In genomic region chr4:8308856-8309771, GRCh38 we compare ENCODE assay signal across 16 cellular contexts. TPM values are rescaled to one million over a fixed set of nuclear protein-coding genes. Genes with fewer than 3 reads are reported as not detected.
A peak's percentile ranks its signal among the peaks of the same experiment; 100 is the strongest.
DNase-seq lines count a peak whose midpoint lies in the region; ATAC-seq and TF ChIP-seq lines count a peak whose summit lies in the region.
"Had no signal": no experiment of that assay in that cellular context is flagged by ENCODE, and none has a peak within 500 bp of the region (broad histone marks: within the 10 kb centered on the region; RNA-seq: fewer than 3 reads in every experiment).

No MANE protein-coding gene starts in this region.

- H3K27ac ChIP-seq in IMR-90 (ENCODE audit: insufficient read depth, low read length) (no peak overlapping the region), esophagus muscularis mucosa (replicated peaks in 1 of 4) (peak overlapping the region; percentile 18 to 54 (median 42)), left lung (no peak overlapping the region), testis (no peak overlapping the region)
- H3K27ac ChIP-seq: ascending aorta had no signal

- no peak overlapping the region for H3K4me2 ChIP-seq in IMR-90 (ENCODE audit: low read depth, low read length)

- TF ChIP-seq RAD21 in IMR-90 (IDR thresholded peaks at IDR 0.05; ENCODE audit: low read length) = no peak

- 0 out of 2 replicates have a peak, but pooled peaks cover 2% of the 10 kb centered on the region for H3K9me1 ChIP-seq in IMR-90 (ENCODE audit: insufficient read depth, low read length)

- H2AK9ac ChIP-seq in IMR-90 (replicated peaks; ENCODE audit: low read depth, low read length, poor library complexity) = peak overlapping the region; percentile 50

- H2AFZ ChIP-seq in IMR-90 (replicated peaks; ENCODE audit: low read length, poor library complexity) = peak overlapping the region; percentile 64

- H3K23ac ChIP-seq in IMR-90 (ENCODE audit: low read depth, low read length) = no peak overlapping the region

- H2AK5ac ChIP-seq in IMR-90 (ENCODE audit: low read depth, low read length) = peak overlapping the region; percentile 56; the same call in 1 of the 2 replicates

- peak; percentile 77 for ATAC-seq in IMR-90 (ENCODE audit: low read depth)
- ATAC-seq in left lung = no peak
- ATAC-seq: effector memory CD8-positive, alpha-beta T cell had no signal

- no peak overlapping the region for H4K8ac ChIP-seq in IMR-90 (ENCODE audit: low read depth in 2 of 2, low read length in 2 of 2)

- H3K79me1 ChIP-seq in IMR-90 (ENCODE audit: low read depth in 1 of 2, low read length in 2 of 2) = no peaks in the 10 kb centered on the region

- TF ChIP-seq CTCF in IMR-90 (conservative IDR thresholded peaks at IDR 0.05; ENCODE audit: low read depth, low read length) = no peak
- TF ChIP-seq CTCF in esophagus muscularis mucosa (IDR thresholded peaks at IDR 0.05) = peak in 2 of 3 experiments; percentile 28 to 51
- no peak for TF ChIP-seq CTCF in left lung (IDR thresholded peaks at IDR 0.05)
- no peak for TF ChIP-seq CTCF in testis (IDR thresholded peaks at IDR 0.05)

- no peak overlapping the region; the same call in 1 of the 2 replicates for H4K5ac ChIP-seq in IMR-90 (ENCODE audit: low read depth, low read length)

- POLR2A ChIA-PET in IMR-90 (lab: Charles Lee; ENCODE audit: unreplicated experiment) = no interaction called here

- DNase-seq in IMR-90 (peak; percentile 44), esophagus muscularis mucosa (ENCODE audit: extremely low spot score) (no peak), left lung (peak; percentile 32 to 59), testis (peak; percentile 57), activated gamma-delta T cell treated with Interleukin-2 at 50 U/mL for 16 hours (no peak), AML-193 (lab: John Stamatoyannopoulos, UW) (no peak), glomerular visceral epithelial cell (ENCODE audit: extremely low spot score) (no peak), iPS-NIHi11 (ENCODE audit: low spot score) (no peak)
- DNase-seq: activated B cell treated with CpG ODN at 0.5 μM for 24 hours; activated T-cell treated with anti-CD3 and anti-CD28 coated beads for 4 hours; CD8-positive, alpha-beta memory T cell; effector memory CD8-positive, alpha-beta T cell; hypothalamus; stimulated activated CD4-positive, alpha-beta T cell treated with anti-CD3 and anti-CD28 coated beads, Interleukin-4, amount 100 ng/mL, for 1 hour; stimulated activated naive CD4-positive, alpha-beta T cell treated with Interleukin-2 at 50 U/mL for 16 hours had no signal

- no peak overlapping the region for H3K14ac ChIP-seq in IMR-90 (replicated peaks; ENCODE audit: low read depth, low read length)

- intact Hi-C loops in IMR-90 (cut with micrococcal nuclease) = no loop called here
- intact Hi-C loops in esophagus muscularis mucosa (cut with DNase I) = no loop called here
- intact Hi-C loops in left lung (cut with DNase I) = no loop called here
- intact Hi-C loops in testis (cut with DNase I; ENCODE audit: low total_unique reads) = no loop called here

- peak overlapping the region; percentile 25; the same call in 1 of the 2 replicates for H3K4ac ChIP-seq in IMR-90 (ENCODE audit: low read depth, low read length)

- no peak overlapping the region for H2BK120ac ChIP-seq in IMR-90 (ENCODE audit: low read depth, low read length)

- H2BK15ac ChIP-seq in IMR-90 (ENCODE audit: low read depth, low read length) = no peak overlapping the region; the same call in 2 of the 3 replicates

- TF ChIP-seq POLR2A in IMR-90 (IDR thresholded peaks at IDR 0.05; ENCODE audit: low read depth, low read length) (no peak), esophagus muscularis mucosa (IDR thresholded peaks at IDR 0.05; ENCODE audit: low read depth) (no peak), testis (IDR thresholded peaks at IDR 0.05) (no peak)

- H3K9me3 ChIP-seq in IMR-90 (ENCODE audit: control insufficient read depth, insufficient read depth, low read length) (peaks cover 5% of the 10 kb centered on the region), esophagus muscularis mucosa (no peaks in the 10 kb centered on the region), left lung (peaks cover 0 to 5% of the 10 kb centered on the region in 2 donors), testis (no peaks in the 10 kb centered on the region)
- H3K9me3 ChIP-seq: ascending aorta had no signal

- H3K27me3 ChIP-seq in IMR-90 (ENCODE audit: control insufficient read depth, insufficient read depth, low read length) = peaks cover 1% of the 10 kb centered on the region; the same call in 1 of the 2 replicates
- H3K27me3 ChIP-seq in esophagus muscularis mucosa = no peaks in the 10 kb centered on the region
- H3K27me3 ChIP-seq in left lung = peaks cover 0 to 13% of the 10 kb centered on the region in 2 donors
- no peaks in the 10 kb centered on the region for H3K27me3 ChIP-seq in testis
- H3K27me3 ChIP-seq: ascending aorta had no signal

- in situ Hi-C loops in IMR-90 (cut with MboI; ENCODE audit: low sequenced_read_pairs) = no loop called here

- H3K9ac ChIP-seq in IMR-90 (ENCODE audit: low read depth, low read length) = peak overlapping the region; percentile 16; the same call in 1 of the 2 replicates

- peak overlapping the region; percentile 16; the same call in 1 of the 2 replicates for H3K18ac ChIP-seq in IMR-90 (ENCODE audit: low read depth, low read length)

- H3K4me1 ChIP-seq in IMR-90 (ENCODE audit: control insufficient read depth, insufficient read depth, low read length) (peaks cover 8% of the 10 kb centered on the region; the same call in 1 of the 2 replicates), esophagus muscularis mucosa (peaks cover 24 to 45% (median 38%) of the 10 kb centered on the region in 4 donors), left lung (peaks cover 0 to 10% of the 10 kb centered on the region in 2 donors), testis (peaks cover 30% of the 10 kb centered on the region)
- H3K4me1 ChIP-seq: ascending aorta had no signal

- 47% methylated on average over 16 of the region's 24 CpGs; no CpG with 5 or more reads in 1 of the 2 experiments for WGBS in IMR-90 (ENCODE audit: extremely low coverage in 2 of 2, insufficient read length in 1 of 2), 2 experiments
- WGBS in esophagus muscularis mucosa = 47% methylated on average over 19 of the region's 24 CpGs
- WGBS in testis, 2 donors = 48 to 69% methylated on average over 5 to 21 of the region's 24 CpGs

- no peaks in the 10 kb centered on the region for H4K20me1 ChIP-seq in IMR-90 (ENCODE audit: insufficient read depth, low read length)

- BruUV-seq in IMR-90 (replicated peaks; lab: Mats Ljungman, UMichigan) = no TSS peak

- CTCF ChIA-PET in IMR-90 (lab: Yijun Ruan, JAX) = no interaction called here

- no peaks in the 10 kb centered on the region for H3K36me3 ChIP-seq in IMR-90 (ENCODE audit: control insufficient read depth, insufficient read depth, low read length)
- H3K36me3 ChIP-seq in esophagus muscularis mucosa = no peaks in the 10 kb centered on the region
- H3K36me3 ChIP-seq in left lung = no peaks in the 10 kb centered on the region
- no peaks in the 10 kb centered on the region for H3K36me3 ChIP-seq in testis (ENCODE audit: low read depth, missing control alignments)
- H3K36me3 ChIP-seq: ascending aorta had no signal

- dilution Hi-C loops in IMR-90 (cut with HindIII; ENCODE audit: low sequenced_read_pairs, unreplicated experiment) = no loop called here

- peak overlapping the region; percentile 18; the same call in 1 of the 2 replicates for H2BK20ac ChIP-seq in IMR-90 (ENCODE audit: low read depth, low read length)

- no peak overlapping the region for H3K4me3 ChIP-seq in IMR-90 (ENCODE audit: insufficient read depth, low read depth, low read length)
- no peak overlapping the region for H3K4me3 ChIP-seq in esophagus muscularis mucosa
- H3K4me3 ChIP-seq in left lung = no peak overlapping the region
- no peak overlapping the region for H3K4me3 ChIP-seq in testis
- H3K4me3 ChIP-seq: ascending aorta had no signal

- no peak overlapping the region for H2BK5ac ChIP-seq in IMR-90 (ENCODE audit: low read depth, low read length, poor library complexity, severe bottlenecking)

- H3K56ac ChIP-seq in IMR-90 (ENCODE audit: extremely low read depth, insufficient read depth, low read length) = no peak overlapping the region

- TF ChIP-seq EP300 in esophagus muscularis mucosa (IDR thresholded peaks at IDR 0.05) = no peak

- H4K91ac ChIP-seq in IMR-90 (ENCODE audit: insufficient read depth, low read depth, low read length) = no peak overlapping the region; the same call in 1 of the 2 replicates

TF ChIP-seq in IMR-90, 13 proteins besides CTCF, POLR2A, EP300 and RAD21:
- TF ChIP-seq MAZ (IDR thresholded peaks at IDR 0.05; ENCODE audit: borderline replicate concordance, low read depth, low read length) (no peak), USF2 (IDR thresholded peaks at IDR 0.05; ENCODE audit: low read depth, low read length) (no peak), SMC3 (IDR thresholded peaks at IDR 0.05; ENCODE audit: low read depth, low read length) (0 out of 2 replicates have a peak, but pooled peaks have one; percentile 8), MAFK (IDR thresholded peaks at IDR 0.05; ENCODE audit: low read depth, low read length) (no peak), CHD1 (IDR thresholded peaks at IDR 0.05; ENCODE audit: low read depth, low read length) (no peak), CEBPB (IDR thresholded peaks at IDR 0.05; ENCODE audit: low read depth, low read length) (peak; percentile 83)

RNA-seq across cellular contexts. Expression of gene HTRA3, which starts 39.6 kb away (rescaled TPM):
- total RNA-seq in IMR-90 (2012; rRNA removed) (1.1 and 1.3 TPM in 2 replicates), esophagus muscularis mucosa (10 to 100 TPM; 56.1 to 82.2 (median 67.2) TPM), left lung (10 to 100 TPM; 16.7 to 18.3 TPM), testis (10 to 100 TPM in 1 of 2 donors, 1 to 10 TPM in 1; 6.1 to 12.2 TPM)
- polyA plus RNA-seq in IMR-90 (2012; rRNA removed) (8.9 and 9.5 TPM in 2 replicates), testis (ENCODE audit: insufficient read depth, low read depth, low replicate concordance) (17.3 TPM)
- polyA plus RNA-seq in IMR-90 (2012; cell fraction: cytosol; rRNA removed) = 5.3 and 12.8 TPM in 2 replicates
- 3.7 and 5.2 TPM in 2 replicates for polyA plus RNA-seq in IMR-90 (2012; cell fraction: nucleus; rRNA removed; ENCODE audit: low replicate concordance)
- total RNA-seq: activated B cell treated with CpG ODN at 0.5 μM for 24 hours; CD8-positive, alpha-beta memory T cell had no signal
- polyA plus RNA-seq: CD8-positive, alpha-beta memory T cell had no signal

Comparison
In these comparisons a context has a peak if more than half of its experiments do, and no peak if none do; other contexts are left out.
1. DNase-seq: peak in IMR-90 (single experiment), left lung (2 of 2) and testis (single experiment); none in esophagus muscularis mucosa (single experiment), activated gamma-delta T cell treated with Interleukin-2 at 50 U/mL for 16 hours (single experiment), AML-193 (0 of 2), glomerular visceral epithelial cell (single experiment) and iPS-NIHi11 (single experiment).
2. H3K27ac ChIP-seq: peak in esophagus muscularis mucosa (4 of 4); none in IMR-90 (single experiment), left lung (0 of 2) and testis (0 of 2).
3. CTCF ChIP-seq: peak in esophagus muscularis mucosa (2 of 3); none in IMR-90 (single experiment), left lung (0 of 2) and testis (0 of 3).